In the genomic region with DNA sequence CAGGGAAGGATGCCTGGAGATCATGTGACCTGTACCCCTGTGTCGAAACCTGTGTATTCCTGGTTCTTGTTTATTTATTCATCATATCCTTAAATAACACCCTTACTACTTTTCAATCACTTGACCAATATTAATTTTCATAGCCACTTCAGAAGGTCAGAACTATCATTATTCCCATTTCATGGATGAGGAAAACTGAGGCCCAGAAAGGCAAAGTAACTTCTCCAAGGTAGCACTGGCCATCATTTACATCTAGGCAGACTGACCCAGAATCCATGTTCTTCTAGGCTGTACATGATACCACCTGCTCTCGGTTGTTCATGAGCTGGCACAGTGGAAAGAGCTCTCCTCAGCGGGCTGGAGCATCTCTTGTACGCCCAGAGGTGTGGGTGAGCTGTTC, we compare ENCODE assay signal across 1 cellular context.
TF ChIP-seq lines count a peak whose summit lies in the region.

No MANE protein-coding gene starts in this region.

TF ChIP-seq in K562, 482 proteins besides CTCF, POLR2A, EP300 and RAD21 (continued from another document):
- TF ChIP-seq, protein P1, sequence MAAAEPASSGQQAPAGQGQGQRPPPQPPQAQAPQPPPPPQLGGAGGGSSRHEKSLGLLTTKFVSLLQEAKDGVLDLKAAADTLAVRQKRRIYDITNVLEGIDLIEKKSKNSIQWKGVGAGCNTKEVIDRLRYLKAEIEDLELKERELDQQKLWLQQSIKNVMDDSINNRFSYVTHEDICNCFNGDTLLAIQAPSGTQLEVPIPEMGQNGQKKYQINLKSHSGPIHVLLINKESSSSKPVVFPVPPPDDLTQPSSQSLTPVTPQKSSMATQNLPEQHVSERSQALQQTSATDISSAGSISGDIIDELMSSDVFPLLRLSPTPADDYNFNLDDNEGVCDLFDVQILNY (CRISPR knock-in tag; IDR thresholded peaks at IDR 0.05), result no peak
- TF ChIP-seq, protein P2, sequence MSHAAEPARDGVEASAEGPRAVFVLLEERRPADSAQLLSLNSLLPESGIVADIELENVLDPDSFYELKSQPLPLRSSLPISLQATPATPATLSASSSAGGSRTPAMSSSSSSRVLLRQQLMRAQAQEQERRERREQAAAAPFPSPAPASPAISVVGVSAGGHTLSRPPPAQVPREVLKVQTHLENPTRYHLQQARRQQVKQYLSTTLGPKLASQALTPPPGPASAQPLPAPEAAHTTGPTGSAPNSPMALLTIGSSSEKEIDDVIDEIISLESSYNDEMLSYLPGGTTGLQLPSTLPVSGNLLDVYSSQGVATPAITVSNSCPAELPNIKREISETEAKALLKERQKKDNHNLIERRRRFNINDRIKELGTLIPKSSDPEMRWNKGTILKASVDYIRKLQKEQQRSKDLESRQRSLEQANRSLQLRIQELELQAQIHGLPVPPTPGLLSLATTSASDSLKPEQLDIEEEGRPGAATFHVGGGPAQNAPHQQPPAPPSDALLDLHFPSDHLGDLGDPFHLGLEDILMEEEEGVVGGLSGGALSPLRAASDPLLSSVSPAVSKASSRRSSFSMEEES (CRISPR knock-in tag; IDR thresholded peaks at IDR 0.05), result peak; percentile 62
